In the genomic region with DNA sequence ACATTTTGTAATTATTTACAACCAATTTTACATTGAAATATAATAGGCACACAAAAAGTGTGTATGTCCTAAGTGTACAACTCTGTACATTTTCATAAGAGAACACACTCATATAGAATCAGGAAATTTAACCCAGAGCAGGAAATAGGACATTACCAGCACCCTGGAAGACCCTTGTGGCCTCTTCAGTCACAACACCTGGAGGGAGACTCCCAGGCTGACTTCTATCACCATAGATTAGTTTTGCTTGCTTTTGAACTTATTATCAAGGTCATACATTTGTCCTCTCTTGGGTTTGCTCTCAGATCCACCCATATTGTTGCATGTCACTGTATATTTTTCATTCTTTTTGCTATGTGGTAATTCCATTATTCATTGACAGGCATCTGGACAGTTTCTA, we compare ENCODE assay signal across 1 cellular context.
TF ChIP-seq lines count a peak whose summit lies in the region.

No MANE protein-coding gene starts in this region.

TF ChIP-seq in SK-N-SH treated with all-trans-retinoic acid at 6 μM for 48 hours, 23 proteins besides CTCF, POLR2A, EP300 and RAD21 (continued from another document):
- TF ChIP-seq, protein P1, sequence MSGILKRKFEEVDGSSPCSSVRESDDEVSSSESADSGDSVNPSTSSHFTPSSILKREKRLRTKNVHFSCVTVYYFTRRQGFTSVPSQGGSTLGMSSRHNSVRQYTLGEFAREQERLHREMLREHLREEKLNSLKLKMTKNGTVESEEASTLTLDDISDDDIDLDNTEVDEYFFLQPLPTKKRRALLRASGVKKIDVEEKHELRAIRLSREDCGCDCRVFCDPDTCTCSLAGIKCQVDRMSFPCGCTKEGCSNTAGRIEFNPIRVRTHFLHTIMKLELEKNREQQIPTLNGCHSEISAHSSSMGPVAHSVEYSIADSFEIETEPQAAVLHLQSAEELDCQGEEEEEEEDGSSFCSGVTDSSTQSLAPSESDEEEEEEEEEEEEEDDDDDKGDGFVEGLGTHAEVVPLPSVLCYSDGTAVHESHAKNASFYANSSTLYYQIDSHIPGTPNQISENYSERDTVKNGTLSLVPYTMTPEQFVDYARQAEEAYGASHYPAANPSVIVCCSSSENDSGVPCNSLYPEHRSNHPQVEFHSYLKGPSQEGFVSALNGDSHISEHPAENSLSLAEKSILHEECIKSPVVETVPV (CRISPR knock-in tag; IDR thresholded peaks at IDR 0.05), result no peak
- TF ChIP-seq ZNF70 (CRISPR knock-in tag; IDR thresholded peaks at IDR 0.05) (no peak), TOX (CRISPR knock-in tag; IDR thresholded peaks at IDR 0.05; ENCODE audit: borderline replicate concordance) (no peak), ZFP30 (CRISPR knock-in tag; IDR thresholded peaks at IDR 0.05) (no peak), ZNF565 (CRISPR knock-in tag; conservative IDR thresholded peaks at IDR 0.05; ENCODE audit: low read depth) (no peak), RARB (CRISPR knock-in tag; IDR thresholded peaks at IDR 0.05) (no peak), ESRRG (CRISPR knock-in tag; IDR thresholded peaks at IDR 0.05) (no peak), SNAI2 (CRISPR knock-in tag; IDR thresholded peaks at IDR 0.05) (no peak), GLIS3 (CRISPR knock-in tag; IDR thresholded peaks at IDR 0.05) (no peak), CSDC2 (CRISPR knock-in tag; IDR thresholded peaks at IDR 0.05) (no peak), OSR1 (CRISPR knock-in tag; IDR thresholded peaks at IDR 0.05) (no peak), PPARA (CRISPR knock-in tag; IDR thresholded peaks at IDR 0.05; ENCODE audit: borderline replicate concordance) (no peak), ZC3H10 (CRISPR knock-in tag; IDR thresholded peaks at IDR 0.05) (no peak), TCF4 (CRISPR knock-in tag; IDR thresholded peaks at IDR 0.05; ENCODE audit: borderline replicate concordance) (no peak)
- TF ChIP-seq, protein P2, sequence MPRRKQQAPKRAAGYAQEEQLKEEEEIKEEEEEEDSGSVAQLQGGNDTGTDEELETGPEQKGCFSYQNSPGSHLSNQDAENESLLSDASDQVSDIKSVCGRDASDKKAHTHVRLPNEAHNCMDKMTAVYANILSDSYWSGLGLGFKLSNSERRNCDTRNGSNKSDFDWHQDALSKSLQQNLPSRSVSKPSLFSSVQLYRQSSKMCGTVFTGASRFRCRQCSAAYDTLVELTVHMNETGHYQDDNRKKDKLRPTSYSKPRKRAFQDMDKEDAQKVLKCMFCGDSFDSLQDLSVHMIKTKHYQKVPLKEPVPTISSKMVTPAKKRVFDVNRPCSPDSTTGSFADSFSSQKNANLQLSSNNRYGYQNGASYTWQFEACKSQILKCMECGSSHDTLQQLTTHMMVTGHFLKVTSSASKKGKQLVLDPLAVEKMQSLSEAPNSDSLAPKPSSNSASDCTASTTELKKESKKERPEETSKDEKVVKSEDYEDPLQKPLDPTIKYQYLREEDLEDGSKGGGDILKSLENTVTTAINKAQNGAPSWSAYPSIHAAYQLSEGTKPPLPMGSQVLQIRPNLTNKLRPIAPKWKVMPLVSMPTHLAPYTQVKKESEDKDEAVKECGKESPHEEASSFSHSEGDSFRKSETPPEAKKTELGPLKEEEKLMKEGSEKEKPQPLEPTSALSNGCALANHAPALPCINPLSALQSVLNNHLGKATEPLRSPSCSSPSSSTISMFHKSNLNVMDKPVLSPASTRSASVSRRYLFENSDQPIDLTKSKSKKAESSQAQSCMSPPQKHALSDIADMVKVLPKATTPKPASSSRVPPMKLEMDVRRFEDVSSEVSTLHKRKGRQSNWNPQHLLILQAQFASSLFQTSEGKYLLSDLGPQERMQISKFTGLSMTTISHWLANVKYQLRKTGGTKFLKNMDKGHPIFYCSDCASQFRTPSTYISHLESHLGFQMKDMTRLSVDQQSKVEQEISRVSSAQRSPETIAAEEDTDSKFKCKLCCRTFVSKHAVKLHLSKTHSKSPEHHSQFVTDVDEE (CRISPR knock-in tag; IDR thresholded peaks at IDR 0.05), result no peak
